8 cellular contexts compared by ENCODE assay signal in the genomic region with DNA sequence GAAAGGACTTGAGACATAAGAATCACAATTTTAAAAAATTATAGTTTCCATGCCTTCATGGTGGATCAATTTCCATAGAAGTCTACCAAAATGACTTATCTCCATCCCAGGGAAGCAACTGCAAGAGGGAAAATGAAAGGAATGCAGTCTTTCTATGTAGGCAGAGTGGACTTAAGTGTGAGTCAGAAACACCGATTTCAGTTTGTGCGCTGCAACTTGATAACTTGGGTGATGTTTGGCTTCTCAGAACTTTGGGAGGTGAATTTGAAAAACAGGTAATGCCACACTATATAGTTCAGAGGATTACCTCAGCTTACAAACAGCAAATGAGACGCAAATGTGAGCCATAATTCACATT. TPM values are rescaled to one million over a fixed set of nuclear protein-coding genes. Genes with fewer than 3 reads are reported as not detected.
DNase-seq lines count a peak whose midpoint lies in the region; TF ChIP-seq lines count a peak whose summit lies in the region.

No MANE protein-coding gene starts in this region.

- TF ChIP-seq CTCF in BJ (IDR thresholded peaks at IDR 0.05; ENCODE audit: insufficient read depth, low read depth, low read length) (no peak), MM.1S (IDR thresholded peaks at IDR 0.05; ENCODE audit: low read length) (no peak), neural cell (IDR thresholded peaks at IDR 0.05; ENCODE audit: poor library complexity, severe bottlenecking) (no peak)

- peaks cover 7% of the 10 kb centered on the region; the same call in 1 of the 2 replicates for H3F3A ChIP-seq in MM.1S (ENCODE audit: insufficient read depth, low read length)
- H3F3A ChIP-seq in neural cell (ENCODE audit: insufficient read depth, low read length, poor library complexity, severe bottlenecking), result no peaks in the 10 kb centered on the region

- H3K27ac ChIP-seq in MM.1S (ENCODE audit: low read length) (peak overlapping the region; percentile 78; the same call in 1 of the 2 replicates), duodenal mucosa (ENCODE audit: low read depth, low read length) (peak overlapping the region; percentile 76), neural cell (ENCODE audit: low read length) (peak overlapping the region; percentile 90)

- H3K9ac ChIP-seq in MM.1S (ENCODE audit: low read length) (peak overlapping the region; percentile 75; the same call in 1 of the 2 replicates), duodenal mucosa (ENCODE audit: low read depth in 1 of 2, low read length in 2 of 2) (peak overlapping the region; percentile 65 to 79), neural cell (ENCODE audit: low read length) (peak overlapping the region; percentile 62)

- H3K4me3 ChIP-seq in BJ (ENCODE audit: low read depth, low read length) (peak overlapping the region; percentile 63), MM.1S (ENCODE audit: low read length) (peak overlapping the region; percentile 72), duodenal mucosa (ENCODE audit: low read depth in 1 of 2, low read length in 2 of 2) (peak overlapping the region; percentile 83 to 84), neural cell (ENCODE audit: low read length) (peak overlapping the region; percentile 79)

- TF ChIP-seq RAD21 in neural cell (conservative IDR thresholded peaks at IDR 0.05), result no peak

- H3K79me2 ChIP-seq in MM.1S (ENCODE audit: low read length) (peaks cover 35% of the 10 kb centered on the region), neural cell (replicated peaks; ENCODE audit: insufficient read depth, low read length) (peaks cover 36% of the 10 kb centered on the region)

- DNase-seq in BJ (ENCODE audit: low read depth), result no peak
- DNase-seq in MM.1S, result no peak
- DNase-seq in T-helper 9 cell, result no peak
- DNase-seq in activated CD4-positive, CD25-positive, alpha-beta regulatory T cell treated with anti-CD3 and anti-CD28 coated beads, Interleukin-2, amount 50 U/mL, for 72 hours, result no peak
- DNase-seq in NCI-H1436 (lab: John Stamatoyannopoulos, UW), result no peak
- DNase-seq in SHP77 (lab: John Stamatoyannopoulos, UW), result no peak

- H4K20me1 ChIP-seq in MM.1S (ENCODE audit: insufficient read depth, low read length), result no peaks in the 10 kb centered on the region
- no peaks in the 10 kb centered on the region for H4K20me1 ChIP-seq in neural cell (ENCODE audit: insufficient read depth)

- CTCF ChIA-PET in BJ (lab: Yijun Ruan, JAX), result interaction anchor here (1.2 kb wide), 2 partner anchors 11 to 88 kb away, joined by 3 read pairs; partner anchors contain the start of gene CEP120

- H3K9me2 ChIP-seq in MM.1S (replicated peaks; ENCODE audit: insufficient read depth, low read length), result no peaks in the 10 kb centered on the region
- H3K9me2 ChIP-seq in neural cell (ENCODE audit: insufficient read depth, low read length), result no peaks in the 10 kb centered on the region

- no peak for TF ChIP-seq EP300 in neural cell (conservative IDR thresholded peaks at IDR 0.05; ENCODE audit: poor library complexity, severe bottlenecking)

- H3K9me3 ChIP-seq in MM.1S (replicated peaks; ENCODE audit: insufficient read depth, low read length), result no peaks in the 10 kb centered on the region
- H3K9me3 ChIP-seq in duodenal mucosa (ENCODE audit: control insufficient read depth in 1 of 2, low read length in 2 of 2), result no peaks in the 10 kb centered on the region
- H3K9me3 ChIP-seq in neural cell (ENCODE audit: low read length), result no peaks in the 10 kb centered on the region

- H3K36me3 ChIP-seq in BJ (ENCODE audit: control insufficient read depth, insufficient read depth, low read length) (no peaks in the 10 kb centered on the region), MM.1S (replicated peaks; ENCODE audit: insufficient read depth, low read length) (no peaks in the 10 kb centered on the region), duodenal mucosa (ENCODE audit: control insufficient read depth in 1 of 2, insufficient read depth in 2 of 2, low read length in 2 of 2) (no peaks in the 10 kb centered on the region), neural cell (ENCODE audit: insufficient read depth, low read length) (no peaks in the 10 kb centered on the region)

- 0 out of 2 replicates have a peak, but pooled peaks cover 1% of the 10 kb centered on the region for H3K27me3 ChIP-seq in BJ (ENCODE audit: control insufficient read depth, insufficient read depth, low read length)
- no peaks in the 10 kb centered on the region; the same call in 1 of the 2 replicates for H3K27me3 ChIP-seq in MM.1S (replicated peaks; ENCODE audit: insufficient read depth, low read length)
- no peaks in the 10 kb centered on the region for H3K27me3 ChIP-seq in duodenal mucosa (ENCODE audit: control insufficient read depth in 1 of 2, insufficient read depth in 2 of 2, low read length in 2 of 2)
- no peaks in the 10 kb centered on the region for H3K27me3 ChIP-seq in neural cell (ENCODE audit: insufficient read depth, low read depth, low read length)

- peak overlapping the region; percentile 93 for H3K4me2 ChIP-seq in MM.1S (ENCODE audit: low read depth, low read length)
- H3K4me2 ChIP-seq in neural cell (ENCODE audit: low read length), result peak overlapping the region; percentile 13

- H3K4me1 ChIP-seq in MM.1S (ENCODE audit: low read length), result peaks cover 5% of the 10 kb centered on the region; the same call in 1 of the 2 replicates
- peaks cover 14 to 37% of the 10 kb centered on the region in 2 donors for H3K4me1 ChIP-seq in duodenal mucosa (ENCODE audit: control insufficient read depth in 1 of 2, insufficient read depth in 2 of 2, low read length in 2 of 2)

- POLR2A ChIA-PET in BJ (lab: Charles Lee), result interaction anchor here (0.6 to 1.0 kb wide), 2 partner anchors 32 to 88 kb away, joined by 3 to 6 read pairs; partner anchors contain the start of gene CEP120

- peak overlapping the region; percentile 84 for H2AFZ ChIP-seq in MM.1S (ENCODE audit: low read length)
- H2AFZ ChIP-seq in neural cell (ENCODE audit: low read depth, low read length), result peak overlapping the region; percentile 70

TF ChIP-seq in neural cell, 6 proteins besides CTCF, POLR2A, EP300 and RAD21:
- TF ChIP-seq MXI1 (conservative IDR thresholded peaks at IDR 0.05; ENCODE audit: poor library complexity, severe bottlenecking) (no peak), TAF1 (IDR thresholded peaks at IDR 0.05; ENCODE audit: low read depth) (no peak), POLR2AphosphoS5 (IDR thresholded peaks at IDR 0.05) (no peak), EZH2 (IDR thresholded peaks at IDR 0.05; ENCODE audit: borderline replicate concordance, insufficient read depth, low read length, poor library complexity, severe bottlenecking) (no peak), SMC3 (conservative IDR thresholded peaks at IDR 0.05; ENCODE audit: poor library complexity) (no peak)
- TF ChIP-seq, protein P1, sequence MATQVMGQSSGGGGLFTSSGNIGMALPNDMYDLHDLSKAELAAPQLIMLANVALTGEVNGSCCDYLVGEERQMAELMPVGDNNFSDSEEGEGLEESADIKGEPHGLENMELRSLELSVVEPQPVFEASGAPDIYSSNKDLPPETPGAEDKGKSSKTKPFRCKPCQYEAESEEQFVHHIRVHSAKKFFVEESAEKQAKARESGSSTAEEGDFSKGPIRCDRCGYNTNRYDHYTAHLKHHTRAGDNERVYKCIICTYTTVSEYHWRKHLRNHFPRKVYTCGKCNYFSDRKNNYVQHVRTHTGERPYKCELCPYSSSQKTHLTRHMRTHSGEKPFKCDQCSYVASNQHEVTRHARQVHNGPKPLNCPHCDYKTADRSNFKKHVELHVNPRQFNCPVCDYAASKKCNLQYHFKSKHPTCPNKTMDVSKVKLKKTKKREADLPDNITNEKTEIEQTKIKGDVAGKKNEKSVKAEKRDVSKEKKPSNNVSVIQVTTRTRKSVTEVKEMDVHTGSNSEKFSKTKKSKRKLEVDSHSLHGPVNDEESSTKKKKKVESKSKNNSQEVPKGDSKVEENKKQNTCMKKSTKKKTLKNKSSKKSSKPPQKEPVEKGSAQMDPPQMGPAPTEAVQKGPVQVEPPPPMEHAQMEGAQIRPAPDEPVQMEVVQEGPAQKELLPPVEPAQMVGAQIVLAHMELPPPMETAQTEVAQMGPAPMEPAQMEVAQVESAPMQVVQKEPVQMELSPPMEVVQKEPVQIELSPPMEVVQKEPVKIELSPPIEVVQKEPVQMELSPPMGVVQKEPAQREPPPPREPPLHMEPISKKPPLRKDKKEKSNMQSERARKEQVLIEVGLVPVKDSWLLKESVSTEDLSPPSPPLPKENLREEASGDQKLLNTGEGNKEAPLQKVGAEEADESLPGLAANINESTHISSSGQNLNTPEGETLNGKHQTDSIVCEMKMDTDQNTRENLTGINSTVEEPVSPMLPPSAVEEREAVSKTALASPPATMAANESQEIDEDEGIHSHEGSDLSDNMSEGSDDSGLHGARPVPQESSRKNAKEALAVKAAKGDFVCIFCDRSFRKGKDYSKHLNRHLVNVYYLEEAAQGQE (IDR thresholded peaks at IDR 0.05; ENCODE audit: borderline replicate concordance), result no peak

RNA-seq across cellular contexts. Expression of gene CSNK1G3, which starts 0.7 kb away (rescaled TPM):
- polyA plus RNA-seq in BJ (2011; rRNA removed) (9.8 and 21.7 TPM in 2 replicates), neural cell (22.6 and 29.1 TPM in 2 replicates)
- 12.6 and 15.2 TPM in 2 replicates for polyA minus RNA-seq in BJ (2011; rRNA and poly(A)+ RNA removed)
- polyA minus RNA-seq in neural cell, result 153 and 162 TPM in 2 replicates
